ENCODE assay signal across 18 cellular contexts in the genomic region with DNA sequence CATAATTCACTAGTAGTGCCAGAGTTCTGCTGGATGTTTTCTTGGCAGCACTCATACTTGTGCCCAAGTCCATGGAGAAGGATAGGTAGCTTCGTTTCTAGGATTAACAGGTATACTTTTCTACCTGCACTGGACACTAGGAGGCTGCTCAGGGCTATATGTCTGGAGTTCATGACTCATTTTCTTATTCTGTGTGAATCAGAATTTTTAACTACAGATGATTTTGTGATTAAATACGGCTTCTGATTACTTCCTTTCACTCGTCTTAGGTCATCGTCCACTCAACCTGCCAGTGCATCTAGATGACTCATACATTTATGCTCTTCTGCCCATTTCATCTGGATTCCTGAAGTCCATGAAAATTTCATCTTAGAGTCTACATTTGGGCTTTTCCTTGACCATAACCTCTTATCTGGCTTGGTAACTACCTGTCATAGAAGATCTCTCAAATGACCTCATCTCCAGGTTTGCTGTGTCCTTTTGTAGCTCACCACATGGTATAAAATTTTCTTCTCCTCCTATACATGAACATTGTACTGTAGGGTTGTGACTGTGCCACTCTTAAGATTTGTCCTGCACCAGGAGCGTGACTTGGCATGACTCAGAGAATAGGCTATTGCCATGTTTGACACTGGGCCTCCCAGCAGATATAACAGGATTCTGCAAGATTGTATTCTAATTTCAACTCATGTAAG.
A peak's percentile ranks its signal among the peaks of the same experiment; 100 is the strongest.
DNase-seq lines count a peak whose midpoint lies in the region; ATAC-seq and TF ChIP-seq lines count a peak whose summit lies in the region.
"Had no signal": no experiment of that assay in that cellular context is flagged by ENCODE, and none has a peak within 500 bp of the region (broad histone marks: within the 10 kb centered on the region; RNA-seq: fewer than 3 reads in every experiment).

No MANE protein-coding gene starts in this region.

- no peaks in the 10 kb centered on the region for H3K36me3 ChIP-seq in testis (ENCODE audit: low read depth, missing control alignments)
- no peaks in the 10 kb centered on the region for H3K36me3 ChIP-seq in transverse colon
- H3K36me3 ChIP-seq: BLaER1, HAP-1, ovary, suprapubic skin had no signal

- DNase-seq in HFF-Myc (ENCODE audit: extremely low read depth, low read depth) (peak; percentile 5), RPMI7951 (ENCODE audit: low read depth) (peak; percentile 64), epithelial cell of proximal tubule (ENCODE audit: low read depth) (peak; percentile 45), testis (no peak), transverse colon (no peak), occipital lobe (lab: John Stamatoyannopoulos, UW) (no peak)
- DNase-seq: activated CD4-positive, alpha-beta T cell treated with anti-CD3 and anti-CD28 coated beads, Interleukin-2, amount 50 U/mL, for 1 hour; DMS 273 treated with DMSO at 0.1 percent for 48 hours; effector CD4-positive, alpha-beta T cell; ovary; stimulated activated CD4-positive, alpha-beta T cell treated with anti-CD3 and anti-CD28 coated beads, Interleukin-4, amount 100 ng/mL, for 1 hour; SW 1271 had no signal

- H3K27me3 ChIP-seq in testis (no peaks in the 10 kb centered on the region), transverse colon (no peaks in the 10 kb centered on the region)
- H3K27me3 ChIP-seq: BLaER1, ovary, suprapubic skin had no signal

- in situ Hi-C loops in transverse colon (cut with MboI; ENCODE audit: low pct_ligation_motif_present in 1 of 4, low pct_unique_long_range_greater_than_20kb in 1 of 4, low sequenced_read_pairs in 3 of 4): no loop called here

- H3K27ac ChIP-seq in testis: peak overlapping the region; percentile 32 to 51
- no peak overlapping the region for H3K27ac ChIP-seq in transverse colon
- H3K27ac ChIP-seq: BLaER1, ovary, suprapubic skin had no signal

- no peak for TF ChIP-seq EP300 in transverse colon (IDR thresholded peaks at IDR 0.05; ENCODE audit: low read depth)

- H3K4me1 ChIP-seq in testis: peaks cover 4% of the 10 kb centered on the region
- no peaks in the 10 kb centered on the region for H3K4me1 ChIP-seq in transverse colon
- H3K4me1 ChIP-seq: BLaER1, HAP-1, suprapubic skin had no signal

- intact Hi-C loops in testis (cut with DNase I; ENCODE audit: low total_unique reads): no loop called here
- intact Hi-C loops in transverse colon (cut with DNase I; ENCODE audit: low total_unique reads): no loop called here

- H3K4me3 ChIP-seq in HFF-Myc (replicated peaks; ENCODE audit: low read depth, low read length) (no peak overlapping the region), epithelial cell of proximal tubule (ENCODE audit: low read depth, low read length) (no peak overlapping the region), testis (no peak overlapping the region), transverse colon (no peak overlapping the region)
- H3K4me3 ChIP-seq: BLaER1, HAP-1, ovary, suprapubic skin had no signal

- TF ChIP-seq CTCF in HFF-Myc (IDR thresholded peaks at IDR 0.05; ENCODE audit: low read depth, low read length, missing control alignments): no peak
- peak; percentile 34 for TF ChIP-seq CTCF in epithelial cell of proximal tubule (conservative IDR thresholded peaks at IDR 0.05; ENCODE audit: low read depth, low read length)
- no peak for TF ChIP-seq CTCF in testis (IDR thresholded peaks at IDR 0.05)
- TF ChIP-seq CTCF in transverse colon (IDR thresholded peaks at IDR 0.05): no peak

- no peak for ATAC-seq in GM19023 (IDR thresholded peaks at IDR 0.05; ENCODE audit: unreplicated experiment)
- ATAC-seq: activated naive CD4-positive, alpha-beta T cell treated with anti-CD3 and anti-CD28 coated beads, Interleukin-2, amount 50 U/mL, for 72 hours; Panc1 had no signal

- H3K9me3 ChIP-seq in testis: no peaks in the 10 kb centered on the region
- H3K9me3 ChIP-seq in transverse colon: no peaks in the 10 kb centered on the region
- H3K9me3 ChIP-seq: BLaER1, HAP-1, ovary had no signal

- 79 to 86% methylated on average over 5 of the region's 5 CpGs for WGBS in testis, 2 donors
- 74 to 91% methylated on average over 4 to 5 of the region's 5 CpGs for WGBS in transverse colon (ENCODE audit: low coverage in 1 of 2), 2 donors

- no peak for TF ChIP-seq POLR2A in testis (IDR thresholded peaks at IDR 0.05)
- no peak for TF ChIP-seq POLR2A in transverse colon (IDR thresholded peaks at IDR 0.05)

Comparison
In these comparisons a context has a peak if more than half of its experiments do, and no peak if none do; other contexts are left out.
1. DNase-seq: peak in HFF-Myc (single experiment), RPMI7951 (single experiment) and epithelial cell of proximal tubule (single experiment); none in testis (single experiment), transverse colon (single experiment) and occipital lobe (single experiment).
2. H3K27ac ChIP-seq: peak in testis (2 of 2); none in transverse colon (0 of 4).